In the genomic region with DNA sequence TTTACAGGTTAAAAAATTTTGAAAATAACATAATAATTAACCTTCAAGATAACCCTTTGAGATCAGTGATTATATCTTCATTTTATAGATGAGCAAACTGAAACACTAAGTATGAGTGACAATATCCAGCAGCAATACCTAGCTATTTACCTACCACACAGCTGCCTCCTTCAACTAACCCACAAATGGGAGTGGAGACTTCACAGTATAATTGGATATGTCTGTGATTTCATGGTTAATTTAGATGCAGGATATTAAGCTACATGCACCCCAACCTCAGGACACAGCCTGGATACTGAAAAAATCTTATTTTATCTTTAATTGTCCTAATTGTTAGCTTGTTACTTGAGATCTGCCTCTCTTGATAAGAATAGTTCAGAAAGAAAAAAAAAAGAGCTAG, we compare ENCODE assay signal across 17 cellular contexts.
"Had no signal": no experiment of that assay in that cellular context is flagged by ENCODE, and none has a peak within 500 bp of the region (broad histone marks: within the 10 kb centered on the region; RNA-seq: fewer than 3 reads in every experiment).

No MANE protein-coding gene starts in this region.

- H3K4me3 ChIP-seq: MG63, SK-N-MC had no signal

- H3K36me3 ChIP-seq: MG63 had no signal

- H3K9me3 ChIP-seq: MG63 had no signal

- FAIRE-seq: HepG2, RCC 7860 had no signal

- H3K27ac ChIP-seq: SK-N-MC had no signal

- DNase-seq: IMR-90, Karpas-422, KG1, MG63, NCI-H1092, NCI-H146, NCI-H1694 treated with DMSO at 0.1 percent for 48 hours, NCI-H1930, NCI-H2227 treated with DMSO at 0.1 percent for 48 hours, NCI-H526, NCI-H748 treated with DMSO at 0.1 percent for 48 hours, Right ventricle myocardium superior, RPMI8226, T-helper 2 cell had no signal

- H3K27me3 ChIP-seq: MG63 had no signal
